35 cellular contexts compared by ENCODE assay signal in genomic region chr18:13332874-13333273, GRCh38.
"Had no signal": no experiment of that assay in that cellular context is flagged by ENCODE, and none has a peak within 500 bp of the region (broad histone marks: within the 10 kb centered on the region; RNA-seq: fewer than 3 reads in every experiment).

No MANE protein-coding gene starts in this region.

- H3K9ac ChIP-seq: KMS-11 had no signal

- H3K36me3 ChIP-seq: MG63 had no signal

- H3K27ac ChIP-seq: KMS-11 had no signal

- H3K9me3 ChIP-seq: MG63 had no signal

- H3K4me3 ChIP-seq: MG63 had no signal

- DNase-seq: Karpas-422, Kasumi-1, MG63, MM.1S, MV-4-11, NCI-H1048, NCI-H1092, NCI-H1092 treated with DMSO at 0.1 percent for 48 hours, NCI-H1105, NCI-H1105 treated with DMSO at 0.1 percent for 48 hours, NCI-H1417, NCI-H1417 treated with DMSO at 0.1 percent for 48 hours, NCI-H1436, NCI-H1436 treated with DMSO at 0.1 percent for 48 hours, NCI-H146, NCI-H1694, NCI-H1694 treated with DMSO at 0.1 percent for 48 hours, NCI-H187, NCI-H187 treated with DMSO at 0.1 percent for 48 hours, NCI-H1930, NCI-H2029, NCI-H2029 treated with DMSO at 0.1 percent for 48 hours, NCI-H2081, NCI-H2081 treated with DMSO at 0.1 percent for 48 hours, NCI-H2107, NCI-H2171, NCI-H2171 treated with DMSO at 0.1 percent for 48 hours, NCI-H2227 treated with DMSO at 0.1 percent for 48 hours, NCI-H226, NCI-H345, NCI-H446, NCI-H446 treated with DMSO at 0.1 percent for 48 hours, NCI-H510A, NCI-H510A treated with DMSO at 0.1 percent for 48 hours had no signal

- H3K4me2 ChIP-seq: KMS-11 had no signal
